24 cellular contexts compared by ENCODE assay signal in genomic region chr17:66495035-66495434, GRCh38.
"Had no signal": no experiment of that assay in that cellular context is flagged by ENCODE, and none has a peak within 500 bp of the region (broad histone marks: within the 10 kb centered on the region; RNA-seq: fewer than 3 reads in every experiment).

No MANE protein-coding gene starts in this region.

- H3K4me3 ChIP-seq: ascending aorta, esophagus muscularis mucosa, heart right ventricle, thoracic aorta, uterus had no signal

- H3K36me3 ChIP-seq: ascending aorta, esophagus muscularis mucosa, heart right ventricle, thoracic aorta, uterus had no signal

- DNase-seq: activated CD4-positive, alpha-beta T cell treated with anti-CD3 and anti-CD28 coated beads for 36 hours; activated CD4-positive, alpha-beta T cell treated with anti-CD3 and anti-CD28 coated beads, Interleukin-2, amount 50 U/mL, for 48 hours; activated CD4-positive, CD25-positive, alpha-beta regulatory T cell; activated CD8-positive, alpha-beta memory T cell treated with anti-CD3 and anti-CD28 coated beads for 24 hours; activated effector memory CD4-positive, alpha-beta T cell treated with Interleukin-2 at 50 U/mL for 16 hours; activated naive CD4-positive, alpha-beta T cell treated with anti-CD3 and anti-CD28 coated beads for 36 hours; activated naive CD8-positive, alpha-beta T cell treated with anti-CD3 and anti-CD28 coated beads, Interleukin-2, amount 10 ng/mL, durations not matched to agents 7 days and 5 days; central memory CD4-positive, alpha-beta T cell; dermis blood vessel endothelial cell; effector CD4-positive, alpha-beta T cell; foreskin melanocyte; heart right ventricle; midbrain; naive thymus-derived CD4-positive, alpha-beta T cell; occipital lobe; posterior cingulate gyrus; right cardiac atrium; stimulated activated CD4-positive, alpha-beta T cell treated with anti-CD3 and anti-CD28 coated beads, Interleukin-12 subunit alpha, Interleukin-12 subunit beta, amount 100 ng/mL, for 4 hours; stimulated activated CD4-positive, alpha-beta T cell treated with anti-CD3 and anti-CD28 coated beads, Interleukin-4, amount 100 ng/mL, for 1 hour; stimulated activated naive CD8-positive, alpha-beta T cell treated with anti-CD3 and anti-CD28 coated beads, Interleukin-15, Interleukin-2, amounts not matched to agents 100 U/mL and 50 U/mL, for 24 hours; uterus had no signal

- ATAC-seq: activated CD4-positive, alpha-beta T cell treated with anti-CD3 and anti-CD28 coated beads for 36 hours; naive thymus-derived CD4-positive, alpha-beta T cell; right cardiac atrium; stimulated activated naive CD8-positive, alpha-beta T cell treated with anti-CD3 and anti-CD28 coated beads, Interleukin-15, Interleukin-2, amounts not matched to agents 100 U/mL and 50 U/mL, for 24 hours had no signal

- H3K4me1 ChIP-seq: ascending aorta, uterus had no signal

- H3K9me3 ChIP-seq: ascending aorta, esophagus muscularis mucosa, heart right ventricle, thoracic aorta, uterus had no signal

- H3K27ac ChIP-seq: ascending aorta, esophagus muscularis mucosa, heart right ventricle, thoracic aorta had no signal

- H3K27me3 ChIP-seq: ascending aorta, esophagus muscularis mucosa, heart right ventricle, uterus had no signal
